2 cellular contexts compared by ENCODE assay signal in genomic region chr9:111483862-111484563, GRCh38.
TF ChIP-seq lines count a peak whose summit lies in the region.

Gene ECPAS (minus strand): TSS chr9:111484383. CDS start chr9:111472918, 11,465 bp downstream.

TF ChIP-seq in IMR-90, 13 proteins besides CTCF, POLR2A, EP300 and RAD21 (continued from another document):
- TF ChIP-seq CHD1 (IDR thresholded peaks at IDR 0.05; ENCODE audit: low read depth, low read length) (0 out of 2 replicates have a peak, but pooled peaks have one; percentile 32), FOS (IDR thresholded peaks at IDR 0.05; ENCODE audit: low read depth, low read length) (no peak), MAZ (IDR thresholded peaks at IDR 0.05; ENCODE audit: borderline replicate concordance, low read depth, low read length) (peak; percentile 57), USF2 (IDR thresholded peaks at IDR 0.05; ENCODE audit: low read depth, low read length) (no peak), ELK1 (IDR thresholded peaks at IDR 0.05; ENCODE audit: borderline replicate concordance, low read depth, low read length) (no peak), SMC3 (IDR thresholded peaks at IDR 0.05; ENCODE audit: low read depth, low read length) (no peak), MXI1 (IDR thresholded peaks at IDR 0.05; ENCODE audit: borderline replicate concordance, low read depth, low read length) (peak; percentile 51; the same call in 1 of the 2 replicates)
TF ChIP-seq in IMR-90: peak in this region for 4.

TF ChIP-seq in SK-N-SH, 30 proteins besides CTCF, POLR2A, EP300 and RAD21 (continued from another document):
- TF ChIP-seq ZBTB33 (IDR thresholded peaks at IDR 0.05; ENCODE audit: borderline replicate concordance, low read depth), result no peak
- peak; percentile 47; the same call in 1 of the 2 replicates for TF ChIP-seq SIN3A (IDR thresholded peaks at IDR 0.05; ENCODE audit: borderline replicate concordance, low read depth, low read length)
- TF ChIP-seq TAF1 (IDR thresholded peaks at IDR 0.05; ENCODE audit: borderline replicate concordance, low read depth, low read length), result peak; percentile 47; the same call in 1 of the 2 replicates
- no peak for TF ChIP-seq TCF12 (IDR thresholded peaks at IDR 0.05)
- TF ChIP-seq IRF3 (IDR thresholded peaks at IDR 0.05; ENCODE audit: low read depth, low read length), result no peak
- TF ChIP-seq USF2 (IDR thresholded peaks at IDR 0.05; ENCODE audit: borderline replicate concordance, low read depth, low read length), result no peak
- no peak for TF ChIP-seq USF1 (IDR thresholded peaks at IDR 0.05; ENCODE audit: borderline replicate concordance, low read depth)
- TF ChIP-seq RFX5 (IDR thresholded peaks at IDR 0.05; ENCODE audit: low read length), result no peak
- TF ChIP-seq SMC3 (IDR thresholded peaks at IDR 0.05; ENCODE audit: low read depth, low read length), result no peak
- TF ChIP-seq FOXM1 (IDR thresholded peaks at IDR 0.05; ENCODE audit: low read depth), result no peak
- peak; percentile 76 for TF ChIP-seq MXI1 (IDR thresholded peaks at IDR 0.05; ENCODE audit: low read depth, low read length)
- no peak for TF ChIP-seq GATA2 (CRISPR knock-in tag; IDR thresholded peaks at IDR 0.05)
- no peak for TF ChIP-seq CHD2 (IDR thresholded peaks at IDR 0.05; ENCODE audit: low read length, partially characterized antibody)
- peak; percentile 66 for TF ChIP-seq FOSL2 (IDR thresholded peaks at IDR 0.05; ENCODE audit: borderline replicate concordance, low read depth)
- no peak for TF ChIP-seq ELF1 (IDR thresholded peaks at IDR 0.05)
- peak; percentile 3; the same call in 1 of the 2 replicates for TF ChIP-seq NRF1 (IDR thresholded peaks at IDR 0.05; ENCODE audit: low read depth, low read length)
- no peak for TF ChIP-seq MEF2A (IDR thresholded peaks at IDR 0.05; ENCODE audit: borderline replicate concordance, low read depth)
- TF ChIP-seq YY1 (IDR thresholded peaks at IDR 0.05; ENCODE audit: low read depth), result no peak
- no peak for TF ChIP-seq EZH2phosphoT487 (IDR thresholded peaks at IDR 0.05; ENCODE audit: borderline replicate concordance, low read depth)
- TF ChIP-seq POLR2AphosphoS5 (IDR thresholded peaks at IDR 0.05; ENCODE audit: low read depth, low read length), result peak; percentile 61
- TF ChIP-seq RXRA (IDR thresholded peaks at IDR 0.05; ENCODE audit: borderline replicate concordance, low read depth), result no peak; the same call in 1 of the 2 replicates
- peak; percentile 58; the same call in 1 of the 2 replicates for TF ChIP-seq MAX (IDR thresholded peaks at IDR 0.05; ENCODE audit: low read depth)
- 0 out of 2 replicates have a peak, but pooled peaks have one; percentile 20 for TF ChIP-seq GABPA (IDR thresholded peaks at IDR 0.05; ENCODE audit: low read depth)
- TF ChIP-seq PBX3 (IDR thresholded peaks at IDR 0.05), result no peak
- no peak for TF ChIP-seq REST (IDR thresholded peaks at IDR 0.05; ENCODE audit: low read depth, low read length)
- TF ChIP-seq RCOR1 (IDR thresholded peaks at IDR 0.05; ENCODE audit: low read length), result no peak
- TF ChIP-seq FOXJ3 (CRISPR knock-in tag; IDR thresholded peaks at IDR 0.05), result no peak
